ENCODE assay signal across 16 cellular contexts in genomic region chr9:125516381-125516960, GRCh38.
DNase-seq lines count a peak whose midpoint lies in the region; ATAC-seq and TF ChIP-seq lines count a peak whose summit lies in the region.
"Had no signal": no experiment of that assay in that cellular context is flagged by ENCODE, and none has a peak within 500 bp of the region (broad histone marks: within the 10 kb centered on the region; RNA-seq: fewer than 3 reads in every experiment).

No MANE protein-coding gene starts in this region.

- H3K27me3 Mint-ChIP-seq in GM23338 (ENCODE audit: insufficient read depth, low read depth, poor library complexity) (no peaks in the 10 kb centered on the region), nephron (ENCODE audit: low read depth) (no peaks in the 10 kb centered on the region)
- H3K27me3 Mint-ChIP-seq: CD4-positive, alpha-beta memory T cell had no signal

- H3K36me3 ChIP-seq in GM23338 (ENCODE audit: insufficient read depth) = no peaks in the 10 kb centered on the region
- H3K36me3 ChIP-seq in MM.1S (replicated peaks; ENCODE audit: insufficient read depth, low read length) = no peaks in the 10 kb centered on the region
- H3K36me3 ChIP-seq in HAP-1 (replicated peaks) = no peaks in the 10 kb centered on the region
- H3K36me3 ChIP-seq: BE2C had no signal

- H4K20me1 ChIP-seq in GM23338 (replicated peaks; ENCODE audit: insufficient read depth) = no peaks in the 10 kb centered on the region; the same call in 1 of the 2 replicates
- H4K20me1 ChIP-seq in MM.1S (ENCODE audit: insufficient read depth, low read length) = no peaks in the 10 kb centered on the region

- no peaks in the 10 kb centered on the region; the same call in 1 of the 2 replicates for H3K9me2 ChIP-seq in GM23338 (ENCODE audit: insufficient read depth)
- no peaks in the 10 kb centered on the region for H3K9me2 ChIP-seq in MM.1S (replicated peaks; ENCODE audit: insufficient read depth, low read length)

- H3K4me1 ChIP-seq in GM23338 (ENCODE audit: insufficient read depth) = peaks cover 41% of the 10 kb centered on the region
- H3K4me1 ChIP-seq in MM.1S (ENCODE audit: low read length) = peaks cover 18% of the 10 kb centered on the region
- H3K4me1 ChIP-seq in HAP-1 = peaks cover 15% of the 10 kb centered on the region
- H3K4me1 ChIP-seq: BE2C had no signal

- H3K4me1 Mint-ChIP-seq in GM23338 (peaks cover 46% of the 10 kb centered on the region), nephron (peaks cover 57% of the 10 kb centered on the region)

- H3K79me2 ChIP-seq in GM23338 (replicated peaks; ENCODE audit: insufficient read depth) (peaks cover 10% of the 10 kb centered on the region; the same call in 1 of the 2 replicates), MM.1S (ENCODE audit: low read length) (peaks cover 4% of the 10 kb centered on the region)

- H3K27me3 ChIP-seq in GM23338 (ENCODE audit: insufficient read depth) (no peaks in the 10 kb centered on the region), MM.1S (replicated peaks; ENCODE audit: insufficient read depth, low read length) (no peaks in the 10 kb centered on the region), HAP-1 (ENCODE audit: low read depth) (no peaks in the 10 kb centered on the region)
- H3K27me3 ChIP-seq: BE2C had no signal

- H3K4me2 ChIP-seq in GM23338 = no peak overlapping the region
- H3K4me2 ChIP-seq in MM.1S (ENCODE audit: low read depth, low read length) = no peak overlapping the region

- DNase-seq in GM23338 (ENCODE audit: low spot score) (no peak), amniotic epithelial cell (ENCODE audit: low read depth) (peak; percentile 73), fibroblast of gingiva (ENCODE audit: low read depth) (peak; percentile 79), MM.1S (no peak), NCI-H1436 (lab: John Stamatoyannopoulos, UW) (no peak), HAP-1 (ENCODE audit: low spot score in 2 of 2) (no peak)
- DNase-seq: BE2C; CD4-positive, alpha-beta memory T cell; DMS79; HCEC 1CT; HFFc6 had no signal

- H3K27ac Mint-ChIP-seq in GM23338 (no peak overlapping the region), nephron (peak overlapping the region; percentile 25 to 73 (median 66))
- H3K27ac Mint-ChIP-seq: CD4-positive, alpha-beta memory T cell; HFFc6 had no signal

- H3K4me3 ChIP-seq in GM23338 (no peak overlapping the region), MM.1S (ENCODE audit: low read length) (no peak overlapping the region), HAP-1 (no peak overlapping the region)
- H3K4me3 ChIP-seq: GM12878 had no signal

- H3K27ac ChIP-seq in GM23338 (ENCODE audit: low read depth) (peak overlapping the region; percentile 21; the same call in 1 of the 2 replicates), MM.1S (ENCODE audit: low read length) (no peak overlapping the region)
- H3K27ac ChIP-seq: C4-2B, HL-60 had no signal

- TF ChIP-seq CTCF in GM23338 (conservative IDR thresholded peaks at IDR 0.05; ENCODE audit: low read depth in 2 of 2) (no peak), nephron (IDR thresholded peaks at IDR 0.05; ENCODE audit: unreplicated experiment in 3 of 3) (no peak), MM.1S (IDR thresholded peaks at IDR 0.05; ENCODE audit: low read length) (no peak)

- in situ Hi-C loops in HAP-1 (cut with MboI; ENCODE audit: low sequenced_read_pairs) = no loop called here

- H3K9ac ChIP-seq in MM.1S (ENCODE audit: low read length) = no peak overlapping the region

- no peaks in the 10 kb centered on the region for H3K9me3 Mint-ChIP-seq in GM23338
- H3K9me3 Mint-ChIP-seq in nephron = no peaks in the 10 kb centered on the region
- H3K9me3 Mint-ChIP-seq: CD4-positive, alpha-beta memory T cell; HFFc6 had no signal

- ATAC-seq in GM23338 (no peak), GM18870 (IDR thresholded peaks at IDR 0.05; ENCODE audit: unreplicated experiment) (no peak)
- ATAC-seq: GM12878 had no signal

- no peak overlapping the region for H2AFZ ChIP-seq in GM23338
- H2AFZ ChIP-seq in MM.1S (ENCODE audit: low read length) = no peak overlapping the region

- H3K4me3 Mint-ChIP-seq in GM23338 (no peak overlapping the region), nephron (no peak overlapping the region)
- H3K4me3 Mint-ChIP-seq: CD4-positive, alpha-beta memory T cell; HFFc6 had no signal

- H3K9me3 ChIP-seq in MM.1S (replicated peaks; ENCODE audit: insufficient read depth, low read length) = no peaks in the 10 kb centered on the region
- H3K9me3 ChIP-seq in HAP-1 = no peaks in the 10 kb centered on the region
- H3K9me3 ChIP-seq: BE2C had no signal

- H3F3A ChIP-seq in GM23338 (replicated peaks; ENCODE audit: low read depth) (no peaks in the 10 kb centered on the region), MM.1S (ENCODE audit: insufficient read depth, low read length) (peaks cover 26% of the 10 kb centered on the region)

- H3K36me3 Mint-ChIP-seq in GM23338 (ENCODE audit: low read depth) = no peaks in the 10 kb centered on the region
- no peaks in the 10 kb centered on the region for H3K36me3 Mint-ChIP-seq in nephron (ENCODE audit: low read depth)

TF ChIP-seq in GM23338, 12 proteins besides CTCF, POLR2A, EP300 and RAD21:
- TF ChIP-seq JUNB (IDR thresholded peaks at IDR 0.05; ENCODE audit: unreplicated experiment) = no peak
TF ChIP-seq in GM23338: peak in this region for 0.

Comparison
In these comparisons a context has a peak if more than half of its experiments do, and no peak if none do; other contexts are left out.
1. DNase-seq: peak in amniotic epithelial cell (single experiment) and fibroblast of gingiva (single experiment); none in GM23338 (single experiment), MM.1S (single experiment), NCI-H1436 (single experiment) and HAP-1 (0 of 2).